ENCODE assay signal across 1 cellular context in genomic region chr19:48922548-48923490, GRCh38.
TF ChIP-seq lines count a peak whose summit lies in the region.

No MANE protein-coding gene starts in this region.

TF ChIP-seq in endothelial cell of umbilical vein, 7 proteins besides CTCF, POLR2A, EP300 and RAD21:
- TF ChIP-seq, protein P1, sequence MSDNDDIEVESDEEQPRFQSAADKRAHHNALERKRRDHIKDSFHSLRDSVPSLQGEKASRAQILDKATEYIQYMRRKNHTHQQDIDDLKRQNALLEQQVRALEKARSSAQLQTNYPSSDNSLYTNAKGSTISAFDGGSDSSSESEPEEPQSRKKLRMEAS (IDR thresholded peaks at IDR 0.05; ENCODE audit: insufficient read depth, insufficient read length), result no peak
- TF ChIP-seq FOS (IDR thresholded peaks at IDR 0.05; ENCODE audit: borderline replicate concordance, insufficient read depth, low read length), result no peak
- TF ChIP-seq GATA2 (IDR thresholded peaks at IDR 0.05; ENCODE audit: insufficient read depth, insufficient read length, low read depth, low read length), result no peak
- TF ChIP-seq EZH2 (IDR thresholded peaks at IDR 0.05; ENCODE audit: borderline replicate concordance, low read depth, low read length, severe bottlenecking), result no peak
- no peak for TF ChIP-seq MYC (IDR thresholded peaks at IDR 0.05; ENCODE audit: low read depth, low read length)
- no peak for TF ChIP-seq JUN (IDR thresholded peaks at IDR 0.05; ENCODE audit: borderline replicate concordance, insufficient read depth, insufficient read length, low read depth)
- no peak for TF ChIP-seq POLR2AphosphoS5 (IDR thresholded peaks at IDR 0.05; ENCODE audit: insufficient read depth, low read depth, low read length)
